23 cellular contexts compared by ENCODE assay signal in the genomic region with DNA sequence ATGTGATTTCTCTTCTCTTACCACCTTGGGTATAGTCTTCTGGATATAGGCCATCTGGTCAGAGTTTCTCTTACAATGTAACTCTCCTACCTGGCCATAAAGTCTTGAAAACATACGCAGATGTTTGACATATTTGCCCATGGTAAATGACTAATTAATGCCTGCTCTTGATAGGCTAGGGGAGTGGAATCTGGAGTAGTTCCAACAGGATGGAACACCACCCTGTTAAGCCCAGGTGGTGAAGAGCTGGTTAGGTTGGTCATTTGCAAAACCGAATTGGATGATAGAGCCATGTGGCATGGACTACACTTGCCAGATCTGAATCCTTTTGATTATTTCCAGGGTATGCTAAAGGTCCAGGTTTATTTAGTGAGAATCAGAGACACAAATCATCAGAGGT. TPM values are rescaled to one million over a fixed set of nuclear protein-coding genes. Genes with fewer than 3 reads are reported as not detected.
DNase-seq lines count a peak whose midpoint lies in the region; FAIRE-seq lines count a peak whose summit lies in the region.
"Had no signal": no experiment of that assay in that cellular context is flagged by ENCODE, and none has a peak within 500 bp of the region (broad histone marks: within the 10 kb centered on the region; RNA-seq: fewer than 3 reads in every experiment).

No MANE protein-coding gene starts in this region.

- H3K27ac ChIP-seq in epithelial cell of prostate (peak overlapping the region; percentile 46), small intestine (ENCODE audit: low read depth in 1 of 2, low read length in 1 of 2) (no peak overlapping the region)
- H3K27ac ChIP-seq: 22Rv1; BLaER1 treated with 17β-estradiol and CSF1 and Interleukin-3, amounts not matched to agents 10 nM and 100 nM; GM23248 had no signal

- H3K4me1 ChIP-seq in small intestine (ENCODE audit: control insufficient read depth in 2 of 2, insufficient read depth in 1 of 2, low read depth in 1 of 2, low read length in 1 of 2): peaks cover 4 to 10% of the 10 kb centered on the region in 2 donors
- H3K4me1 ChIP-seq: BLaER1 treated with 17β-estradiol and CSF1 and Interleukin-3, amounts not matched to agents 10 nM and 100 nM; HAP-1 had no signal

- no peak for FAIRE-seq in small intestine (lab: Jason Lieb, UNC)
- FAIRE-seq: D721Med had no signal

- 14 to 63% (median 42%) methylated on average over 2 of the region's 2 CpGs for WGBS in small intestine, 3 donors

- H3K36me3 ChIP-seq in small intestine (ENCODE audit: control insufficient read depth in 2 of 2, insufficient read depth in 2 of 2, low read length in 2 of 2): peaks cover 0 to 12% of the 10 kb centered on the region in 2 donors

- H3K27me3 ChIP-seq in small intestine (ENCODE audit: control insufficient read depth in 2 of 2, insufficient read depth in 2 of 2, low read length in 2 of 2): no peaks in the 10 kb centered on the region
- H3K27me3 ChIP-seq: BLaER1 treated with 17β-estradiol and CSF1 and Interleukin-3, amounts not matched to agents 10 nM and 100 nM had no signal

- DNase-seq in NCI-H1105 treated with DMSO at 0.1 percent for 48 hours (lab: John Stamatoyannopoulos, UW) (peak; percentile 32), NCI-H1105 (lab: John Stamatoyannopoulos, UW) (no peak), NCI-H524 treated with DMSO at 0.1 percent for 48 hours (lab: John Stamatoyannopoulos, UW) (peak; percentile 86), epithelial cell of prostate (ENCODE audit: low read depth, low spot score) (peak; percentile 41), small intestine (peak; percentile 96), 8988T (no peak), NCI-H226 (no peak)
- DNase-seq in effector CD8-positive, alpha-beta T cell (lab: John Stamatoyannopoulos, UW): no peak
- DNase-seq: DMS79, GM23248, Karpas-422, NCI-H1417 treated with DMSO at 0.1 percent for 48 hours, NCI-H187, NCI-H510A, PC-3, RPMI8226, SIG-M5, SK-N-SH, T-helper 2 cell had no signal

- no peaks in the 10 kb centered on the region for H3K9me3 ChIP-seq in small intestine (ENCODE audit: control insufficient read depth, low read depth)
- H3K9me3 ChIP-seq: BLaER1 treated with 17β-estradiol and CSF1 and Interleukin-3, amounts not matched to agents 10 nM and 100 nM; HAP-1; SK-N-SH had no signal

- H3K4me3 ChIP-seq in small intestine (ENCODE audit: low read depth in 1 of 2, low read length in 2 of 2): no peak overlapping the region
- H3K4me3 ChIP-seq: BLaER1 treated with 17β-estradiol and CSF1 and Interleukin-3, amounts not matched to agents 10 nM and 100 nM; GM23248; HAP-1 had no signal

RNA-seq across cellular contexts. Expression of a gene that starts 36.5 kb away (rescaled TPM):
- 100 to 1,000 TPM; 102 to 331 (median 260) TPM for polyA plus RNA-seq in small intestine

RNA-seq across cellular contexts. Expression of a gene that starts 36.8 kb away (rescaled TPM):
- 100 to 1,000 TPM; 145 to 209 (median 170) TPM for polyA plus RNA-seq in small intestine

Comparison
In these comparisons a context has a peak if more than half of its experiments do, and no peak if none do; other contexts are left out.
1. DNase-seq: peak in NCI-H1105 treated with DMSO at 0.1 percent for 48 hours (single experiment), NCI-H524 treated with DMSO at 0.1 percent for 48 hours (single experiment), epithelial cell of prostate (single experiment) and small intestine (single experiment); none in NCI-H1105 (single experiment), 8988T (single experiment), NCI-H226 (single experiment) and effector CD8-positive, alpha-beta T cell (single experiment).